In genomic region chr18:49447810-49448745, GRCh38 we compare ENCODE assay signal across 1 cellular context.
TF ChIP-seq lines count a peak whose summit lies in the region.

No MANE protein-coding gene starts in this region.

TF ChIP-seq in IMR-90, 13 proteins besides CTCF, POLR2A, EP300 and RAD21 (continued from another document):
- TF ChIP-seq ELK1 (IDR thresholded peaks at IDR 0.05; ENCODE audit: borderline replicate concordance, low read depth, low read length) (no peak), RCOR1 (IDR thresholded peaks at IDR 0.05; ENCODE audit: insufficient replicate concordance, low read length) (no peak)
